3 cellular contexts compared by ENCODE assay signal in genomic region chr19:35014774-35015173, GRCh38. TPM values are rescaled to one million over a fixed set of nuclear protein-coding genes. Genes with fewer than 3 reads are reported as not detected.
"Had no signal": no experiment of that assay in that cellular context is flagged by ENCODE, and none has a peak within 500 bp of the region (broad histone marks: within the 10 kb centered on the region; RNA-seq: fewer than 3 reads in every experiment).

No MANE protein-coding gene starts in this region.

RNA-seq across cellular contexts. Expression of gene HPN, which starts 26.7 kb away (rescaled TPM):
- total RNA-seq: chondrocyte, myocyte had no signal
- polyA plus RNA-seq: aorta had no signal
